In genomic region chr16:53743149-53743566, GRCh38 we compare ENCODE assay signal across 8 cellular contexts. TPM values are rescaled to one million over a fixed set of nuclear protein-coding genes. Genes with fewer than 3 reads are reported as not detected.
DNase-seq lines count a peak whose midpoint lies in the region; ATAC-seq, FAIRE-seq and TF ChIP-seq lines count a peak whose summit lies in the region.

No MANE protein-coding gene starts in this region.

- H3F3A ChIP-seq in PC-9 (ENCODE audit: insufficient read depth, low read depth) = peaks cover 34% of the 10 kb centered on the region

- H3K36me3 ChIP-seq in PC-9 (ENCODE audit: low read depth) (no peaks in the 10 kb centered on the region), endothelial cell of umbilical vein (ENCODE audit: control insufficient read depth in 2 of 2, extremely low read depth in 1 of 2, insufficient read depth in 2 of 2, low read length in 2 of 2) (no peaks in the 10 kb centered on the region), gastrocnemius medialis (no peaks in the 10 kb centered on the region)

- FAIRE-seq in endothelial cell of umbilical vein (lab: Jason Lieb, UNC) = peak; percentile 59

- no peak overlapping the region for H3K4me3 ChIP-seq in PC-9
- no peak overlapping the region for H3K4me3 ChIP-seq in endothelial cell of umbilical vein (replicated peaks in 1 of 3; ENCODE audit: insufficient read depth in 1 of 3, low read depth in 1 of 3, low read length in 3 of 3)
- no peak overlapping the region for H3K4me3 ChIP-seq in gastrocnemius medialis

- no peaks in the 10 kb centered on the region for H3K9me1 ChIP-seq in endothelial cell of umbilical vein (replicated peaks; ENCODE audit: control insufficient read depth, extremely low read depth, insufficient read depth, low read length)

- H3K9me2 ChIP-seq in PC-9 (ENCODE audit: insufficient read depth) = no peaks in the 10 kb centered on the region

- H3K4me3 Mint-ChIP-seq in stimulated activated memory B cell treated with anti-CD40 and anti-IgM and Interleukin-4, amounts not matched to agents 10 μg/mL and 1 μg/mL and 100 μg/mL, for 72 hours = no peak overlapping the region

- TF ChIP-seq CTCF in AG09319 (IDR thresholded peaks at IDR 0.05; ENCODE audit: low read depth, low read length) = peak; percentile 43
- peak; percentile 71 for TF ChIP-seq CTCF in GM12874 (IDR thresholded peaks at IDR 0.05; ENCODE audit: insufficient read depth, low read depth, low read length)
- TF ChIP-seq CTCF in PC-9 (conservative IDR thresholded peaks at IDR 0.05) = peak; percentile 61
- TF ChIP-seq CTCF in endothelial cell of umbilical vein (IDR thresholded peaks at IDR 0.05; ENCODE audit: extremely low read depth in 1 of 2, insufficient read depth in 1 of 2, low read depth in 1 of 2, low read length in 2 of 2) = peak; percentile 63 to 67
- peak in 3 of 5 experiments; percentile 24 to 47 (median 25) for TF ChIP-seq CTCF in gastrocnemius medialis (IDR thresholded peaks at IDR 0.05 in 4 of 5, conservative IDR thresholded peaks at IDR 0.05 in 1 of 5)

- no peak for ATAC-seq in gastrocnemius medialis
- no peak for ATAC-seq in stimulated activated memory B cell treated with anti-CD40 and anti-IgM and Interleukin-4, amounts not matched to agents 10 μg/mL and 1 μg/mL and 100 μg/mL, for 72 hours

- H3K27me3 ChIP-seq in PC-9 (ENCODE audit: insufficient read depth, low read depth) (no peaks in the 10 kb centered on the region), endothelial cell of umbilical vein (ENCODE audit: control insufficient read depth in 2 of 2, insufficient read depth in 2 of 2, low read length in 2 of 2) (no peaks in the 10 kb centered on the region), gastrocnemius medialis (no peaks in the 10 kb centered on the region)

- peaks cover 8% of the 10 kb centered on the region for H3K36me3 Mint-ChIP-seq in stimulated activated memory B cell treated with anti-CD40 and anti-IgM and Interleukin-4, amounts not matched to agents 10 μg/mL and 1 μg/mL and 100 μg/mL, for 72 hours

- no peak overlapping the region for H3K27ac ChIP-seq in PC-9
- H3K27ac ChIP-seq in endothelial cell of umbilical vein (ENCODE audit: insufficient read depth, low read depth, low read length) = no peak overlapping the region
- H3K27ac ChIP-seq in gastrocnemius medialis = no peak overlapping the region

- intact Hi-C loops in PC-9 (cut with micrococcal nuclease; ENCODE audit: unreplicated experiment) = no loop called here
- intact Hi-C loops in endothelial cell of umbilical vein (cut with micrococcal nuclease) = no loop called here
- intact Hi-C loops in gastrocnemius medialis (cut with DNase I; ENCODE audit: low total_unique reads) = no loop called here

- H3K9ac ChIP-seq in endothelial cell of umbilical vein (replicated peaks; ENCODE audit: extremely low read depth, insufficient read depth, low read length) = no peak overlapping the region

- no peaks in the 10 kb centered on the region for H4K20me1 ChIP-seq in PC-9 (ENCODE audit: insufficient read depth)
- no peaks in the 10 kb centered on the region for H4K20me1 ChIP-seq in endothelial cell of umbilical vein (replicated peaks; ENCODE audit: control insufficient read depth, extremely low read depth, insufficient read depth, low read length)

- BruUV-seq in PC-9 (replicated peaks; lab: Mats Ljungman, UMichigan) (no TSS peak), endothelial cell of umbilical vein (replicated peaks; lab: Mats Ljungman, UMichigan) (no TSS peak)

- no peaks in the 10 kb centered on the region for H3K27me3 Mint-ChIP-seq in stimulated activated memory B cell treated with anti-CD40 and anti-IgM and Interleukin-4, amounts not matched to agents 10 μg/mL and 1 μg/mL and 100 μg/mL, for 72 hours

- POLR2A ChIA-PET in PC-9 (lab: Charles Lee; ENCODE audit: unreplicated experiment) = no interaction called here
- POLR2A ChIA-PET in endothelial cell of umbilical vein (lab: Charles Lee) = no interaction called here

- no peak overlapping the region for H3K4me2 ChIP-seq in PC-9
- no peak overlapping the region for H3K4me2 ChIP-seq in endothelial cell of umbilical vein (ENCODE audit: insufficient read depth, low read length)

- H3K9me3 ChIP-seq in PC-9 (ENCODE audit: insufficient read depth, low read depth) = peaks cover 6% of the 10 kb centered on the region; the same call in 1 of the 2 replicates
- no peaks in the 10 kb centered on the region for H3K9me3 ChIP-seq in endothelial cell of umbilical vein (replicated peaks; ENCODE audit: control insufficient read depth, insufficient read depth, low read length)
- H3K9me3 ChIP-seq in gastrocnemius medialis = peaks cover 0 to 4% (median 0%) of the 10 kb centered on the region in 3 donors

- DNase-seq in AG09319 (ENCODE audit: extremely low read depth, low read depth) (no peak), PC-9 (no peak), endothelial cell of umbilical vein (ENCODE audit: low read depth, low spot score) (peak; percentile 28), gastrocnemius medialis (no peak), hippocampal formation (lab: John Stamatoyannopoulos, UW) (no peak), DMS79 (lab: John Stamatoyannopoulos, UW) (no peak)

- in situ Hi-C loops in gastrocnemius medialis (cut with MboI; ENCODE audit: low sequenced_read_pairs in 4 of 4) = no loop called here

- H3K79me2 ChIP-seq in PC-9 (ENCODE audit: low read depth) (peaks cover 50% of the 10 kb centered on the region), endothelial cell of umbilical vein (ENCODE audit: control insufficient read depth, insufficient read depth, low read length) (peaks cover 19% of the 10 kb centered on the region)

- dilution Hi-C loops in endothelial cell of umbilical vein (cut with MboI; ENCODE audit: extremely low pct_ligation_motif_present, low sequenced_read_pairs) = no loop called here

- no peak overlapping the region for H3K27ac Mint-ChIP-seq in stimulated activated memory B cell treated with anti-CD40 and anti-IgM and Interleukin-4, amounts not matched to agents 10 μg/mL and 1 μg/mL and 100 μg/mL, for 72 hours

- CTCF ChIA-PET in PC-9 (lab: Charles Lee) = no interaction called here
- CTCF ChIA-PET in endothelial cell of umbilical vein (lab: Charles Lee) = interaction anchor here (0.8 to 2.5 kb wide), 28 partner anchors 8 to 1514 kb away, joined by 3 to 57 read pairs (median 5); partner anchors contain the start of genes FTO and RPGRIP1L

- TF ChIP-seq POLR2A in endothelial cell of umbilical vein (IDR thresholded peaks at IDR 0.05; ENCODE audit: low read depth, low read length) (no peak), gastrocnemius medialis (IDR thresholded peaks at IDR 0.05) (no peak)

- peaks cover 40% of the 10 kb centered on the region for H3K4me1 Mint-ChIP-seq in stimulated activated memory B cell treated with anti-CD40 and anti-IgM and Interleukin-4, amounts not matched to agents 10 μg/mL and 1 μg/mL and 100 μg/mL, for 72 hours

- H2AFZ ChIP-seq in PC-9 (no peak overlapping the region), endothelial cell of umbilical vein (ENCODE audit: low read depth, low read length) (no peak overlapping the region)

- peaks cover 2% of the 10 kb centered on the region for H3K9me3 Mint-ChIP-seq in stimulated activated memory B cell treated with anti-CD40 and anti-IgM and Interleukin-4, amounts not matched to agents 10 μg/mL and 1 μg/mL and 100 μg/mL, for 72 hours

- peaks cover 60% of the 10 kb centered on the region for H3K4me1 ChIP-seq in PC-9 (replicated peaks; ENCODE audit: insufficient read depth)
- H3K4me1 ChIP-seq in endothelial cell of umbilical vein (ENCODE audit: control insufficient read depth, extremely low read depth, insufficient read depth, low read length) = peaks cover 11% of the 10 kb centered on the region
- peaks cover 30 to 33% of the 10 kb centered on the region in 2 donors for H3K4me1 ChIP-seq in gastrocnemius medialis

TF ChIP-seq in endothelial cell of umbilical vein, 7 proteins besides CTCF, POLR2A, EP300 and RAD21:
- TF ChIP-seq POLR2AphosphoS5 (IDR thresholded peaks at IDR 0.05; ENCODE audit: insufficient read depth, low read depth, low read length) (no peak), MYC (IDR thresholded peaks at IDR 0.05; ENCODE audit: low read depth, low read length) (no peak), JUN (IDR thresholded peaks at IDR 0.05; ENCODE audit: borderline replicate concordance, insufficient read depth, insufficient read length, low read depth) (no peak), GATA2 (IDR thresholded peaks at IDR 0.05; ENCODE audit: insufficient read depth, insufficient read length, low read depth, low read length) (no peak), FOS (IDR thresholded peaks at IDR 0.05; ENCODE audit: borderline replicate concordance, insufficient read depth, low read length) (no peak), EZH2 (IDR thresholded peaks at IDR 0.05; ENCODE audit: borderline replicate concordance, low read depth, low read length, severe bottlenecking) (no peak), MAX (IDR thresholded peaks at IDR 0.05; ENCODE audit: insufficient read depth, insufficient read length) (no peak)

RNA-seq across cellular contexts. Expression of gene FTO, which starts 39.2 kb away (rescaled TPM):
- total RNA-seq in PC-9 (2021) (49.2 and 58.1 TPM in 2 replicates), endothelial cell of umbilical vein (77.8 and 87.1 TPM in 2 replicates), gastrocnemius medialis (10 to 100 TPM; 62.0 to 90.1 (median 75.1) TPM)
- 41.9 and 48.6 TPM in 2 replicates for polyA plus RNA-seq in endothelial cell of umbilical vein
- 59.1 and 69.1 TPM in 2 replicates for polyA plus RNA-seq in endothelial cell of umbilical vein (2011; cell fraction: cytosol; rRNA removed)
- polyA plus RNA-seq in endothelial cell of umbilical vein (2011; cell fraction: nucleus; rRNA removed) = 38.7 and 48.4 TPM in 2 replicates
- polyA plus RNA-seq in endothelial cell of umbilical vein (2012) = 64.7 and 81.4 TPM in 2 replicates
- 104 and 122 TPM in 2 replicates for polyA minus RNA-seq in endothelial cell of umbilical vein
- 28.4 TPM for polyA minus RNA-seq in endothelial cell of umbilical vein (2011; cell fraction: cytosol; rRNA and poly(A)+ RNA removed)
- 81.9 and 116 TPM in 2 replicates for polyA minus RNA-seq in endothelial cell of umbilical vein (2011; cell fraction: nucleus; rRNA and poly(A)+ RNA removed)

RNA-seq across cellular contexts. Expression of gene RPGRIP1L, which starts 39.5 kb away (rescaled TPM):
- 8.1 and 14.0 TPM in 2 replicates for total RNA-seq in PC-9 (2021)
- total RNA-seq in endothelial cell of umbilical vein = 9.7 and 13.2 TPM in 2 replicates
- 2.3 and 3.2 TPM in 2 replicates for polyA plus RNA-seq in endothelial cell of umbilical vein
- polyA plus RNA-seq in endothelial cell of umbilical vein (2011; cell fraction: cytosol; rRNA removed) = 3.7 and 3.8 TPM in 2 replicates
- polyA plus RNA-seq in endothelial cell of umbilical vein (2011; cell fraction: nucleus; rRNA removed) = 7.8 and 10.0 TPM in 2 replicates
- polyA plus RNA-seq in endothelial cell of umbilical vein (2012) = 10.2 and 11.1 TPM in 2 replicates
- 8.4 and 9.7 TPM in 2 replicates for polyA minus RNA-seq in endothelial cell of umbilical vein
- 4.1 TPM for polyA minus RNA-seq in endothelial cell of umbilical vein (2011; cell fraction: cytosol; rRNA and poly(A)+ RNA removed)
- polyA minus RNA-seq in endothelial cell of umbilical vein (2011; cell fraction: nucleus; rRNA and poly(A)+ RNA removed) = 13.3 and 18.0 TPM in 2 replicates
- total RNA-seq in gastrocnemius medialis = under 1 TPM; 0.53 to 0.75 (median 0.68) TPM
